8 cellular contexts compared by ENCODE assay signal in the genomic region with DNA sequence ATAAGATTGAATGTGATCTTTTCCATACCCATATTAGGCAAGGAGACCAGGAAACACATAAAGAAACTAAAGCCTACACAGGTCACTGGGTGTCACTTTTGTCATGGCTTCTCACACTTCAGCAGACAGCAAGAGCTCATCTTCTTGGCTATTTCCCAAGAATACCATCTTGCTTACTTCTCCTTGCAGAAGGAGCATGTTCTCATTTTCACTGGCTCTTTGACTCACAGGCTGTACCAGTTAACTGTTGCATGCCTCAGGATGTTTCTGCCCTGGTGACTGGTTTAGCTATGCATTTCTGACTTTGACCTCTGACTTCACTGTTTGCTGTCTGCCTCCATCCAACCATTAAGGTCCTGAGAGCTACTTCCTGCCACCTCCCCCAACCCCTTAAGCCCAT.
DNase-seq lines count a peak whose midpoint lies in the region; ATAC-seq and TF ChIP-seq lines count a peak whose summit lies in the region.

No MANE protein-coding gene starts in this region.

- H2AFZ ChIP-seq in MM.1S (ENCODE audit: low read length): no peak overlapping the region

- no peak for TF ChIP-seq CTCF in HL-60 (IDR thresholded peaks at IDR 0.05; ENCODE audit: insufficient read depth, low read length)
- no peak for TF ChIP-seq CTCF in MM.1S (IDR thresholded peaks at IDR 0.05; ENCODE audit: low read length)

- H3K27ac ChIP-seq in HL-60 (replicated peaks) (no peak overlapping the region; the same call in 1 of the 2 replicates), MM.1S (ENCODE audit: low read length) (no peak overlapping the region)

- H3K4me2 ChIP-seq in MM.1S (ENCODE audit: low read depth, low read length): no peak overlapping the region

- peak; percentile 87 for ATAC-seq in GM21390 (IDR thresholded peaks at IDR 0.05; ENCODE audit: unreplicated experiment)

- H3F3A ChIP-seq in MM.1S (ENCODE audit: insufficient read depth, low read length): no peaks in the 10 kb centered on the region

- H3K27me3 ChIP-seq in HL-60 (ENCODE audit: insufficient read depth, poor library complexity, severe bottlenecking): no peaks in the 10 kb centered on the region
- H3K27me3 ChIP-seq in MM.1S (replicated peaks; ENCODE audit: insufficient read depth, low read length): no peaks in the 10 kb centered on the region

- DNase-seq in AML-193 (lab: John Stamatoyannopoulos, UW) (peak; percentile 98), HL-60 (ENCODE audit: low read depth in 1 of 2, low spot score in 1 of 2) (peak; percentile 75 to 83), amniotic stem cell (lab: John Stamatoyannopoulos, UW) (peak; percentile 35), medulla oblongata (ENCODE audit: extremely low spot score) (peak; percentile 83), MM.1S (no peak), activated T-cell treated with anti-CD3 and anti-CD28 coated beads for 4 hours (no peak)
- DNase-seq in activated CD4-positive, CD25-positive, alpha-beta regulatory T cell (lab: John Stamatoyannopoulos, UW): no peak

- H3K4me3 ChIP-seq in HL-60 (replicated peaks; ENCODE audit: insufficient read depth, low read length) (no peak overlapping the region), MM.1S (ENCODE audit: low read length) (no peak overlapping the region)

- no peaks in the 10 kb centered on the region for H4K20me1 ChIP-seq in MM.1S (ENCODE audit: insufficient read depth, low read length)

- H3K36me3 ChIP-seq in MM.1S (replicated peaks; ENCODE audit: insufficient read depth, low read length): no peaks in the 10 kb centered on the region

- no peaks in the 10 kb centered on the region for H3K9me3 ChIP-seq in MM.1S (replicated peaks; ENCODE audit: insufficient read depth, low read length)

- no peaks in the 10 kb centered on the region for H3K79me2 ChIP-seq in MM.1S (ENCODE audit: low read length)

- H3K9me2 ChIP-seq in MM.1S (replicated peaks; ENCODE audit: insufficient read depth, low read length): no peaks in the 10 kb centered on the region

- H3K9ac ChIP-seq in MM.1S (ENCODE audit: low read length): no peak overlapping the region

- H3K4me1 ChIP-seq in MM.1S (ENCODE audit: low read length): no peaks in the 10 kb centered on the region

Comparison
In these comparisons a context has a peak if more than half of its experiments do, and no peak if none do; other contexts are left out.
1. DNase-seq: peak in AML-193 (2 of 2), HL-60 (2 of 2), amniotic stem cell (single experiment) and medulla oblongata (single experiment); none in MM.1S (single experiment), activated T-cell treated with anti-CD3 and anti-CD28 coated beads for 4 hours (single experiment) and activated CD4-positive, CD25-positive, alpha-beta regulatory T cell (0 of 4).